Comparison of ENCODE assay signal across 8 cellular contexts in genomic region chr2:157874278-157874825, GRCh38. TPM values are rescaled to one million over a fixed set of nuclear protein-coding genes. Genes with fewer than 3 reads are reported as not detected.
DNase-seq lines count a peak whose midpoint lies in the region; ATAC-seq and TF ChIP-seq lines count a peak whose summit lies in the region.

No MANE protein-coding gene starts in this region.

- H3K4me3 Mint-ChIP-seq in CD14-positive monocyte: peak overlapping the region; percentile 90 to 91

- H3K9me3 ChIP-seq in SJSA1 (replicated peaks) (no peaks in the 10 kb centered on the region), esophagus squamous epithelium (no peaks in the 10 kb centered on the region), neural cell (ENCODE audit: low read length) (no peaks in the 10 kb centered on the region)

- no peak overlapping the region for H2AFZ ChIP-seq in neural cell (ENCODE audit: low read depth, low read length)

- DNase-seq in CD14-positive monocyte (ENCODE audit: low spot score) (no peak), SJSA1 (ENCODE audit: low read depth in 1 of 2, low spot score in 2 of 2) (no peak), esophagus squamous epithelium (lab: John Stamatoyannopoulos, UW) (no peak), HUDEP-2 (lab: John Stamatoyannopoulos, UW; ENCODE audit: unreplicated experiment in 76 of 76) (no peak), DMS53 (lab: John Stamatoyannopoulos, UW) (no peak)

- H3K9ac ChIP-seq in neural cell (ENCODE audit: low read length): no peak overlapping the region

- no peak for TF ChIP-seq CTCF in CD14-positive monocyte (IDR thresholded peaks at IDR 0.05)
- TF ChIP-seq CTCF in esophagus squamous epithelium (IDR thresholded peaks at IDR 0.05): no peak
- TF ChIP-seq CTCF in neural cell (IDR thresholded peaks at IDR 0.05; ENCODE audit: poor library complexity, severe bottlenecking): no peak

- H3K79me2 ChIP-seq in neural cell (replicated peaks; ENCODE audit: insufficient read depth, low read length): peaks cover 34% of the 10 kb centered on the region

- H3K4me2 ChIP-seq in neural cell (ENCODE audit: low read length): peak overlapping the region; percentile 70

- H3K27ac Mint-ChIP-seq in CD14-positive monocyte: no peak overlapping the region

- intact Hi-C loops in CD14-positive monocyte (cut with micrococcal nuclease): loop anchor here in 1 of 2 donors (5.0 kb wide), 1 partner anchor 37 kb away; no protein-coding TSS in a partner anchor
- intact Hi-C loops in esophagus squamous epithelium (cut with DNase I): loop anchor here (10.0 kb wide), 1 partner anchor 90 kb away; no protein-coding TSS in a partner anchor

- H3K27ac ChIP-seq in SJSA1 (no peak overlapping the region), esophagus squamous epithelium (peak overlapping the region in 3 of 4 donors; percentile 98 to 99 (median 99)), neural cell (ENCODE audit: low read length) (no peak overlapping the region)

- no peaks in the 10 kb centered on the region for H4K20me1 ChIP-seq in neural cell (ENCODE audit: insufficient read depth)

- H3K36me3 Mint-ChIP-seq in CD14-positive monocyte: peaks cover 2 to 4% of the 10 kb centered on the region in 2 donors

- ATAC-seq in HG02610 (IDR thresholded peaks at IDR 0.05; ENCODE audit: unreplicated experiment) (no peak), HG02870 (IDR thresholded peaks at IDR 0.05; ENCODE audit: unreplicated experiment) (no peak)

- no peaks in the 10 kb centered on the region for H3F3A ChIP-seq in neural cell (ENCODE audit: insufficient read depth, low read length, poor library complexity, severe bottlenecking)

- no peaks in the 10 kb centered on the region for H3K36me3 ChIP-seq in SJSA1
- no peaks in the 10 kb centered on the region for H3K36me3 ChIP-seq in esophagus squamous epithelium
- H3K36me3 ChIP-seq in neural cell (ENCODE audit: insufficient read depth, low read length): no peaks in the 10 kb centered on the region

- peaks cover 31% of the 10 kb centered on the region for H3K4me1 Mint-ChIP-seq in CD14-positive monocyte

- peak overlapping the region; percentile 62; the same call in 1 of the 2 replicates for H3K4me3 ChIP-seq in SJSA1
- H3K4me3 ChIP-seq in esophagus squamous epithelium: peak overlapping the region in 3 of 4 donors; percentile 87 to 93 (median 88)
- peak overlapping the region; percentile 73 for H3K4me3 ChIP-seq in neural cell (ENCODE audit: low read length)

- H3K27me3 ChIP-seq in SJSA1 (replicated peaks) (no peaks in the 10 kb centered on the region), esophagus squamous epithelium (no peaks in the 10 kb centered on the region), neural cell (ENCODE audit: insufficient read depth, low read depth, low read length) (no peaks in the 10 kb centered on the region)

- TF ChIP-seq RAD21 in neural cell (conservative IDR thresholded peaks at IDR 0.05): no peak

- no peaks in the 10 kb centered on the region for H3K9me3 Mint-ChIP-seq in CD14-positive monocyte

- peaks cover 0 to 11% (median 2%) of the 10 kb centered on the region in 3 donors for H3K27me3 Mint-ChIP-seq in CD14-positive monocyte (ENCODE audit: low read depth in 3 of 3)

- H3K9me2 ChIP-seq in neural cell (ENCODE audit: insufficient read depth, low read length): no peaks in the 10 kb centered on the region

- no peak for TF ChIP-seq POLR2A in esophagus squamous epithelium (IDR thresholded peaks at IDR 0.05)

- no peak for TF ChIP-seq EP300 in neural cell (conservative IDR thresholded peaks at IDR 0.05; ENCODE audit: poor library complexity, severe bottlenecking)

- H3K4me1 ChIP-seq in SJSA1 (replicated peaks): peaks cover 39% of the 10 kb centered on the region
- H3K4me1 ChIP-seq in esophagus squamous epithelium: peaks cover 6 to 40% (median 23%) of the 10 kb centered on the region in 3 donors

- WGBS in esophagus squamous epithelium, 2 donors: 78 to 88% methylated on average over 6 of the region's 6 CpGs

TF ChIP-seq in neural cell, 6 proteins besides CTCF, POLR2A, EP300 and RAD21:
- TF ChIP-seq SMC3 (conservative IDR thresholded peaks at IDR 0.05; ENCODE audit: poor library complexity): no peak

RNA-seq across cellular contexts. Expression of gene ACVR1, which starts 1.8 kb away (rescaled TPM):
- 1 to 10 TPM; 2.8 to 4.9 TPM for polyA plus RNA-seq in CD14-positive monocyte
- 12.2 and 16.6 TPM in 2 replicates for total RNA-seq in SJSA1 (2014; rRNA removed; shearing (Covaris generic))
- total RNA-seq in esophagus squamous epithelium: 10 to 100 TPM in 2 of 4 donors, 1 to 10 TPM in 2; 4.7 to 18.7 (median 10.3) TPM
- 4.0 and 4.7 TPM in 2 replicates for polyA plus RNA-seq in neural cell
- polyA minus RNA-seq in neural cell: 6.1 and 8.9 TPM in 2 replicates

Comparison
In these comparisons a context has a peak if more than half of its experiments do, and no peak if none do; other contexts are left out.
1. H3K27ac ChIP-seq: peak in esophagus squamous epithelium (3 of 4); none in SJSA1 (single experiment) and neural cell (single experiment).
2. Peak in every context shown above with its lines, with median percentiles within 50 percentile points of each other: H3K4me3 ChIP-seq.